1 cellular context compared by ENCODE assay signal in the genomic region with DNA sequence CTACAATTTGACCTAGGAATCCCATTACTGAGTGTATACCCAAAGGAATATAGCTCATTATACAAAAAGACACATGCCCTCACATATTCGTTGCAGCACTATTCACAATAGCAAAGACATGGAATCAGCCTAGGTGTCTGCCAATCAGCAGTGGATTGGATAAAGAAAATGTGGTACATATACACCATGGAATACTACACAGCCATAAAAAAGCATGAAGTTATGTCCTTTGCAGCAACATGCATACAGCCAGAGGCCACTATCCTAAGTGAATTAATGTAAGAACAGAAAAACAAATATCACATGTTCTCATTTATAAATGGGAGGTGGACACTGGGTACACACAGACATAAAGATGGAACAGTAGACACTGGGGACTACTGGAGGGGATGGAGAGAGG.
"Had no signal": no experiment of that assay in that cellular context is flagged by ENCODE, and none has a peak within 500 bp of the region (broad histone marks: within the 10 kb centered on the region; RNA-seq: fewer than 3 reads in every experiment).

No MANE protein-coding gene starts in this region.

- ATAC-seq: GM12878 had no signal

- H3K4me3 ChIP-seq: GM12878 had no signal
